ENCODE assay signal across 9 cellular contexts in genomic region chr10:116521424-116522305, GRCh38. TPM values are rescaled to one million over a fixed set of nuclear protein-coding genes. Genes with fewer than 3 reads are reported as not detected.
DNase-seq lines count a peak whose midpoint lies in the region; ATAC-seq and TF ChIP-seq lines count a peak whose summit lies in the region.
"Had no signal": no experiment of that assay in that cellular context is flagged by ENCODE, and none has a peak within 500 bp of the region (broad histone marks: within the 10 kb centered on the region; RNA-seq: fewer than 3 reads in every experiment).

No MANE protein-coding gene starts in this region.

- no peak overlapping the region for H3K4me3 Mint-ChIP-seq in endodermal cell
- H3K4me3 Mint-ChIP-seq: IgD-negative memory B cell had no signal

- POLR2A ChIA-PET in AG04450 (lab: Yijun Ruan, JAX): no interaction called here

- DNase-seq in AG04450 (ENCODE audit: low read depth, low spot score): peak; percentile 15
- peak; percentile 10 for DNase-seq in GM04504 (ENCODE audit: low read depth)
- DNase-seq in RKO (ENCODE audit: low spot score): peak; percentile 58
- DNase-seq in endodermal cell: peak; percentile 72
- DNase-seq in NCI-H2107 treated with DMSO at 0.1 percent for 48 hours (lab: John Stamatoyannopoulos, UW; ENCODE audit: unreplicated experiment): no peak
- no peak for DNase-seq in effector memory CD4-positive, alpha-beta T cell

- H3K9ac ChIP-seq in endodermal cell (ENCODE audit: extremely low read depth, low read length, poor library complexity, severe bottlenecking): no peak overlapping the region

- H3K27ac Mint-ChIP-seq in endodermal cell: no peak overlapping the region
- H3K27ac Mint-ChIP-seq: IgD-negative memory B cell had no signal

- peak; percentile 72 for ATAC-seq in HG02970 (IDR thresholded peaks at IDR 0.05; ENCODE audit: low FRiP score, unreplicated experiment)

- H3K9me3 ChIP-seq in AG04450 (ENCODE audit: control insufficient read depth, insufficient read depth, low read length) (no peaks in the 10 kb centered on the region), endodermal cell (ENCODE audit: control insufficient read depth, low read length) (no peaks in the 10 kb centered on the region), neutrophil (no peaks in the 10 kb centered on the region)
- H3K9me3 ChIP-seq in effector memory CD4-positive, alpha-beta T cell (ENCODE audit: control insufficient read depth, low read length): no peaks in the 10 kb centered on the region

- H3K4me3 ChIP-seq in AG04450 (ENCODE audit: low read depth, low read length): no peak overlapping the region
- no peak overlapping the region for H3K4me3 ChIP-seq in endodermal cell (ENCODE audit: low read length)
- no peak overlapping the region for H3K4me3 ChIP-seq in neutrophil (ENCODE audit: low read depth in 1 of 2, low read length in 1 of 2)
- H3K4me3 ChIP-seq in effector memory CD4-positive, alpha-beta T cell (ENCODE audit: insufficient read depth, low read depth, low read length, poor library complexity, severe bottlenecking): no peak overlapping the region

- H3K36me3 Mint-ChIP-seq in endodermal cell (ENCODE audit: low read depth): no peaks in the 10 kb centered on the region
- H3K36me3 Mint-ChIP-seq: IgD-negative memory B cell had no signal

- TF ChIP-seq CTCF in AG04450 (IDR thresholded peaks at IDR 0.05; ENCODE audit: low read depth, low read length): peak; percentile 86
- TF ChIP-seq CTCF in endodermal cell (conservative IDR thresholded peaks at IDR 0.05): peak; percentile 91
- TF ChIP-seq CTCF in neutrophil (IDR thresholded peaks at IDR 0.05): peak; percentile 64

- 53 to 55% methylated on average over 2 to 9 of the region's 10 CpGs for WGBS in endodermal cell (ENCODE audit: insufficient coverage in 1 of 2, insufficient read length in 1 of 2), 2 experiments

- no peaks in the 10 kb centered on the region for H3K36me3 ChIP-seq in endodermal cell (ENCODE audit: control insufficient read depth, insufficient read depth, low read length)
- H3K36me3 ChIP-seq in neutrophil: no peaks in the 10 kb centered on the region
- H3K36me3 ChIP-seq in effector memory CD4-positive, alpha-beta T cell (ENCODE audit: control insufficient read depth, insufficient read depth, low read length): no peaks in the 10 kb centered on the region

- peaks cover 3% of the 10 kb centered on the region for H3K4me1 Mint-ChIP-seq in endodermal cell
- H3K4me1 Mint-ChIP-seq: IgD-negative memory B cell had no signal

- no peaks in the 10 kb centered on the region for H3K27me3 Mint-ChIP-seq in endodermal cell (ENCODE audit: insufficient read depth)

- no peaks in the 10 kb centered on the region for H3K27me3 ChIP-seq in AG04450 (ENCODE audit: control insufficient read depth, insufficient read depth, low read length)
- no peaks in the 10 kb centered on the region for H3K27me3 ChIP-seq in endodermal cell (ENCODE audit: control insufficient read depth, insufficient read depth, low read length, poor library complexity, severe bottlenecking)
- H3K27me3 ChIP-seq in neutrophil: peaks cover 11% of the 10 kb centered on the region
- H3K27me3 ChIP-seq in effector memory CD4-positive, alpha-beta T cell (replicated peaks; ENCODE audit: control insufficient read depth, insufficient read depth, low read length, poor library complexity, severe bottlenecking): no peaks in the 10 kb centered on the region

- H3K4me1 ChIP-seq in endodermal cell (ENCODE audit: control insufficient read depth, insufficient read depth, low read length) (no peaks in the 10 kb centered on the region), neutrophil (ENCODE audit: control insufficient read depth in 1 of 2, insufficient read depth in 1 of 2, low read depth in 1 of 2, low read length in 1 of 2) (no peaks in the 10 kb centered on the region)
- H3K4me1 ChIP-seq in effector memory CD4-positive, alpha-beta T cell (ENCODE audit: control insufficient read depth, insufficient read depth, low read length, poor library complexity, severe bottlenecking): no peaks in the 10 kb centered on the region

- CTCF ChIA-PET in AG04450 (lab: Charles Lee): interaction anchor here (0.6 to 2.0 kb wide), 7 partner anchors 9 to 262 kb away, joined by 3 to 8 read pairs (median 3); no protein-coding TSS in a partner anchor

- no peaks in the 10 kb centered on the region for H3K9me3 Mint-ChIP-seq in endodermal cell

- H3K27ac ChIP-seq in AG04450 (ENCODE audit: low read depth, low read length) (no peak overlapping the region), endodermal cell (ENCODE audit: low read depth, low read length) (no peak overlapping the region), neutrophil (no peak overlapping the region)
- no peak overlapping the region for H3K27ac ChIP-seq in effector memory CD4-positive, alpha-beta T cell (ENCODE audit: insufficient read depth, low read length, poor library complexity, severe bottlenecking)

RNA-seq across cellular contexts. Expression of gene PNLIP, which starts 24.1 kb away (rescaled TPM):
- not detected in 2 replicates for polyA plus RNA-seq in AG04450 (2011; rRNA removed)
- not detected in 2 replicates for polyA minus RNA-seq in AG04450 (2011; rRNA and poly(A)+ RNA removed)
- not detected for total RNA-seq in endodermal cell
- polyA plus RNA-seq in endodermal cell (2013, experiment 1 of 2): not detected
- polyA plus RNA-seq in endodermal cell (2013, experiment 2 of 2): not detected
- polyA plus RNA-seq: IgD-negative memory B cell had no signal

Comparison
In these comparisons a context has a peak if more than half of its experiments do, and no peak if none do; other contexts are left out.
1. DNase-seq: peak in AG04450 (single experiment), GM04504 (single experiment), RKO (single experiment) and endodermal cell (single experiment); none in NCI-H2107 treated with DMSO at 0.1 percent for 48 hours (single experiment) and effector memory CD4-positive, alpha-beta T cell (0 of 3).
2. Peak in every context shown above with its lines, with median percentiles within 50 percentile points of each other: CTCF ChIP-seq.